In the genomic region with DNA sequence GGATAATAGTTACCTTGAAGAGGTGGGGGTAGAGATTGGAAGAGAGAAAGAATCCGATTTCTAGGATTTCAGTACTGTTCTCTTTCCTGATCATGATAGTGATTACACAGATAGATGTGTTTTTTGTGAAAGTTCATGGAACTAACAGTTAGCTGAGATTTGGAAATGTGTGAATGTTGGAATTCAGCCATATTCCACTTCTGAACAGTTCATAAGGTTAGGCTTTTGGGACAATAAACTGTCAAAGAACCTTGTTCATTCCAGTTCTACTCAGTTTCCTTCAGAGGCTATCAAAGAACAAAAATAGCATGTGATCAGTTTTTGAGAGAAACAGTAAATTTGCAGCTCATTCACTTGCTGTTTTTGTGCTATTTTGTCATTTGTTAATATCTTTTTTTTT, we compare ENCODE assay signal across 22 cellular contexts. TPM values are rescaled to one million over a fixed set of nuclear protein-coding genes. Genes with fewer than 3 reads are reported as not detected.
DNase-seq lines count a peak whose midpoint lies in the region; ATAC-seq, FAIRE-seq and TF ChIP-seq lines count a peak whose summit lies in the region.
"Had no signal": no experiment of that assay in that cellular context is flagged by ENCODE, and none has a peak within 500 bp of the region (broad histone marks: within the 10 kb centered on the region; RNA-seq: fewer than 3 reads in every experiment).

No MANE protein-coding gene starts in this region.

- CTCF ChIA-PET in HepG2 (lab: Yijun Ruan, JAX; ENCODE audit: low intra/inter-chr PET ratio, low total read pairs): no interaction called here

- TF ChIP-seq POLR2A in HepG2 (IDR thresholded peaks at IDR 0.05; ENCODE audit: insufficient read depth in 1 of 2, low read depth in 2 of 2, low read length in 2 of 2) (no peak), right lobe of liver (IDR thresholded peaks at IDR 0.05) (no peak)

- H3K4me2 ChIP-seq in HepG2 (ENCODE audit: low read depth, low read length): no peak overlapping the region
- H3K4me2 ChIP-seq: A549; BLaER1 treated with 17β-estradiol and CSF1 and Interleukin-3, amounts not matched to agents 10 nM and 100 nM had no signal

- POLR2A ChIA-PET in HepG2 (lab: Yijun Ruan, JAX): no interaction called here

- TF ChIP-seq CTCF in liver (IDR thresholded peaks at IDR 0.05; ENCODE audit: low read depth, low read length, missing input control) (no peak), HepG2 (CRISPR knock-in tag; IDR thresholded peaks at IDR 0.05) (no peak), right lobe of liver (IDR thresholded peaks at IDR 0.05) (no peak)

- no peaks in the 10 kb centered on the region for H4K20me1 ChIP-seq in HepG2 (ENCODE audit: insufficient read depth, low read length)

- DNase-seq in HepG2 (ENCODE audit: low spot score) (no peak), dermis microvascular lymphatic vessel endothelial cell (ENCODE audit: low read depth in 2 of 2) (peak; percentile 27), right lobe of liver (no peak), RCC 7860 (ENCODE audit: low spot score) (no peak)
- DNase-seq: AML-193; Caco-2; Calu3; CD4-positive, alpha-beta T cell; CD8-positive, alpha-beta T cell; DND-41; EL; GDM1 had no signal

- no peak for TF ChIP-seq RAD21 in liver (IDR thresholded peaks at IDR 0.05)
- TF ChIP-seq RAD21 in HepG2 (CRISPR knock-in tag; IDR thresholded peaks at IDR 0.05): no peak

- H3K4me3 ChIP-seq in liver (ENCODE audit: low read depth in 1 of 3, low read length in 3 of 3): no peak overlapping the region
- no peak overlapping the region for H3K4me3 ChIP-seq in HepG2 (replicated peaks in 1 of 3; ENCODE audit: insufficient read depth in 1 of 3, low read depth in 2 of 3, low read length in 3 of 3)
- H3K4me3 ChIP-seq in right lobe of liver: no peak overlapping the region
- H3K4me3 ChIP-seq: A549; BLaER1 treated with 17β-estradiol and CSF1 and Interleukin-3, amounts not matched to agents 10 nM and 100 nM; GM12878 had no signal

- no peaks in the 10 kb centered on the region for H3K79me2 ChIP-seq in HepG2 (ENCODE audit: insufficient read depth, low read length)

- 70% methylated on average over 1 of the region's 1 CpG for WGBS in liver
- 88% methylated on average over 1 of the region's 1 CpG for WGBS in HepG2 (ENCODE audit: low lambda C conversion rate)
- WGBS in right lobe of liver (ENCODE audit: insufficient coverage, low coverage, low lambda C conversion rate, missing lambda C conversion rate): 53% methylated on average over 1 of the region's 1 CpG

- peaks cover 0 to 15% (median 12%) of the 10 kb centered on the region in 4 donors for H3K36me3 ChIP-seq in liver (ENCODE audit: control insufficient read depth in 4 of 4, insufficient read depth in 3 of 4, low read depth in 1 of 4, low read length in 3 of 4)
- H3K36me3 ChIP-seq in HepG2 (replicated peaks in 1 of 2; ENCODE audit: control insufficient read depth in 1 of 2, insufficient read depth in 2 of 2, low read length in 2 of 2): peaks cover 1 to 26% of the 10 kb centered on the region in 2 experiments; a peak in 3 of 5 replicates
- peaks cover 0 to 20% (median 2%) of the 10 kb centered on the region in 4 donors for H3K36me3 ChIP-seq in right lobe of liver

- FAIRE-seq in HepG2 (lab: Jason Lieb, UNC) (no peak), RCC 7860 (lab: Jason Lieb, UNC) (no peak)
- FAIRE-seq: A549, D721Med, GM12878, GM12892, GM18507 had no signal

- no peak overlapping the region for H2AFZ ChIP-seq in HepG2 (ENCODE audit: low read length)

- intact Hi-C loops in HepG2 (cut with micrococcal nuclease; ENCODE audit: unreplicated experiment) (no loop called here), right lobe of liver (cut with DNase I) (no loop called here)

- TF ChIP-seq EP300 in HepG2 (IDR thresholded peaks at IDR 0.05; ENCODE audit: low read depth in 2 of 2, low read length in 2 of 2) (no peak), HepG2 (CRISPR knock-in tag; IDR thresholded peaks at IDR 0.05; ENCODE audit: borderline replicate concordance) (no peak)

- no TSS peak for BruUV-seq in HepG2 (replicated peaks; lab: Mats Ljungman, UMichigan)

- in situ Hi-C loops in HepG2 (cut with HindIII; ENCODE audit: extremely low pct_ligation_motif_present, low pct_unique_long_range_greater_than_20kb): no loop called here

- ATAC-seq in HepG2 (no peak), right lobe of liver (peak; percentile 44 to 70 (median 56)), GM18511 (IDR thresholded peaks at IDR 0.05; ENCODE audit: unreplicated experiment) (no peak)
- ATAC-seq: A549; CD8-positive, alpha-beta T cell; GM12878 had no signal

- H3K27ac ChIP-seq in liver (ENCODE audit: low read depth in 1 of 2, low read length in 2 of 2): no peak overlapping the region
- no peak overlapping the region for H3K27ac ChIP-seq in HepG2 (ENCODE audit: extremely low read length, insufficient read depth, low read length)
- H3K27ac ChIP-seq in right lobe of liver: peak overlapping the region in 1 of 3 donors; percentile 36
- H3K27ac ChIP-seq: 22Rv1; A549; BLaER1 treated with 17β-estradiol and CSF1 and Interleukin-3, amounts not matched to agents 10 nM and 100 nM; C4-2B had no signal

- no peaks in the 10 kb centered on the region for H3K27me3 ChIP-seq in liver (ENCODE audit: control insufficient read depth in 4 of 4, insufficient read depth in 4 of 4, low read length in 3 of 4)
- H3K27me3 ChIP-seq in HepG2 (ENCODE audit: control insufficient read depth in 1 of 2, insufficient read depth in 2 of 2, low read length in 2 of 2): no peaks in the 10 kb centered on the region
- no peaks in the 10 kb centered on the region for H3K27me3 ChIP-seq in right lobe of liver
- H3K27me3 ChIP-seq: BLaER1 treated with 17β-estradiol and CSF1 and Interleukin-3, amounts not matched to agents 10 nM and 100 nM had no signal

- H3K9ac ChIP-seq in liver (ENCODE audit: low read depth in 1 of 2, low read length in 2 of 2) (no peak overlapping the region), HepG2 (ENCODE audit: insufficient read depth, low read depth, low read length) (no peak overlapping the region)
- H3K9ac ChIP-seq: BLaER1 treated with 17β-estradiol and CSF1 and Interleukin-3, amounts not matched to agents 10 nM and 100 nM had no signal

- H3K9me3 ChIP-seq in liver (ENCODE audit: control insufficient read depth in 4 of 4, low read length in 3 of 4) (no peaks in the 10 kb centered on the region), HepG2 (ENCODE audit: low read length) (no peaks in the 10 kb centered on the region), right lobe of liver (no peaks in the 10 kb centered on the region)
- H3K9me3 ChIP-seq: A549, Caco-2 had no signal

- H3K4me1 ChIP-seq in liver (ENCODE audit: control insufficient read depth in 4 of 4, insufficient read depth in 4 of 4, low read length in 3 of 4) (peaks cover 0 to 2% (median 0%) of the 10 kb centered on the region in 4 donors), HepG2 (ENCODE audit: insufficient read depth, low read length) (no peaks in the 10 kb centered on the region), right lobe of liver (peaks cover 0 to 14% (median 0%) of the 10 kb centered on the region in 4 donors)
- H3K4me1 ChIP-seq: A549; BLaER1 treated with 17β-estradiol and CSF1 and Interleukin-3, amounts not matched to agents 10 nM and 100 nM; Caco-2 had no signal

TF ChIP-seq in liver, 16 proteins besides CTCF, POLR2A, EP300 and RAD21:
- TF ChIP-seq HNF4A (conservative IDR thresholded peaks at IDR 0.05) (peak in 1 of 2 donors; percentile 32), RXRA (IDR thresholded peaks at IDR 0.05) (peak; percentile 19 to 42), YY1 (IDR thresholded peaks at IDR 0.05) (no peak)
TF ChIP-seq in liver: peak in this region for 2.

TF ChIP-seq in HepG2, 621 proteins besides CTCF, POLR2A, EP300 and RAD21 (continues in another document):
- TF ChIP-seq, protein P1, sequence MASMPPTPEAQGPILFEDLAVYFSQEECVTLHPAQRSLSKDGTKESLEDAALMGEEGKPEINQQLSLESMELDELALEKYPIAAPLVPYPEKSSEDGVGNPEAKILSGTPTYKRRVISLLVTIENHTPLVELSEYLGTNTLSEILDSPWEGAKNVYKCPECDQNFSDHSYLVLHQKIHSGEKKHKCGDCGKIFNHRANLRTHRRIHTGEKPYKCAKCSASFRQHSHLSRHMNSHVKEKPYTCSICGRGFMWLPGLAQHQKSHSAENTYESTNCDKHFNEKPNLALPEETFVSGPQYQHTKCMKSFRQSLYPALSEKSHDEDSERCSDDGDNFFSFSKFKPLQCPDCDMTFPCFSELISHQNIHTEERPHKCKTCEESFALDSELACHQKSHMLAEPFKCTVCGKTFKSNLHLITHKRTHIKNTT (CRISPR knock-in tag; IDR thresholded peaks at IDR 0.05): no peak
- TF ChIP-seq ZNF12 (CRISPR knock-in tag; IDR thresholded peaks at IDR 0.05): no peak
- TF ChIP-seq IKZF4 (CRISPR knock-in tag; IDR thresholded peaks at IDR 0.05; ENCODE audit: borderline replicate concordance, low read depth, not compliant biosample characterization): no peak
- no peak for TF ChIP-seq ZFP62 (CRISPR knock-in tag; IDR thresholded peaks at IDR 0.05)
- TF ChIP-seq FOXK1 (CRISPR knock-in tag; IDR thresholded peaks at IDR 0.05; ENCODE audit: borderline replicate concordance, low read depth): no peak

RNA-seq across cellular contexts. Expression of a gene that starts 43.6 kb away (rescaled TPM):
- total RNA-seq in liver (10 to 100 TPM; 13.8 to 35.2 TPM), HepG2 (2016; rRNA removed; fragmentation: Illumina TruSeq; extraction: Trizol) (21.3 and 25.3 TPM in 2 replicates), dermis microvascular lymphatic vessel endothelial cell (25.4 and 29.6 TPM in 2 replicates), right lobe of liver (10 to 100 TPM; 24.1 to 58.3 (median 30.3) TPM)
- polyA plus RNA-seq in liver (10 to 100 TPM in 1 of 2 donors, 1 to 10 TPM in 1; 9.2 to 16.2 TPM), HepG2 (2011; rRNA removed) (17.9 and 19.9 TPM in 2 replicates)
- 19.0 and 22.8 TPM in 2 replicates for total RNA-seq in HepG2 (2016; cell fraction: cytosol; rRNA removed; fragmentation: Illumina TruSeq; extraction: Trizol; ENCODE audit: low read depth)
- total RNA-seq in HepG2 (2016; cell fraction: insoluble cytoplasmic fraction; rRNA removed; fragmentation: Illumina TruSeq; extraction: Trizol): 17.5 and 24.4 TPM in 2 replicates
- 10.5 and 13.3 TPM in 2 replicates for total RNA-seq in HepG2 (2016; cell fraction: membrane; rRNA removed; fragmentation: Illumina TruSeq; extraction: Trizol)
- total RNA-seq in HepG2 (2016; cell fraction: nucleus; rRNA removed; fragmentation: Illumina TruSeq; extraction: Trizol): 37.3 and 46.8 TPM in 2 replicates
- polyA plus RNA-seq in HepG2 (2011; cell fraction: cytosol; rRNA removed): 4.1 and 7.8 TPM in 2 replicates
- 21.0 and 24.2 TPM in 2 replicates for polyA plus RNA-seq in HepG2 (2011; cell fraction: nucleus; rRNA removed)
- 13.1 and 13.2 TPM in 2 replicates for polyA plus RNA-seq in HepG2 (2012)
- 1.9 and 2.2 TPM in 2 replicates for polyA plus RNA-seq in HepG2 (2016; cell fraction: cytosol; fragmentation: Illumina TruSeq; extraction: Trizol; ENCODE audit: low read depth)
- polyA plus RNA-seq in HepG2 (2016; cell fraction: insoluble cytoplasmic fraction; fragmentation: Illumina TruSeq; extraction: Trizol; ENCODE audit: low read depth): 13.1 and 13.9 TPM in 2 replicates
- polyA plus RNA-seq in HepG2 (2016; cell fraction: membrane; fragmentation: Illumina TruSeq; extraction: Trizol; ENCODE audit: low read depth): 5.0 and 6.4 TPM in 2 replicates
- polyA plus RNA-seq in HepG2 (2016; cell fraction: nucleus; fragmentation: Illumina TruSeq; extraction: Trizol; ENCODE audit: insufficient read depth, low read depth): 48.1 and 50.4 TPM in 2 replicates
- polyA minus RNA-seq in HepG2 (2011; rRNA and poly(A)+ RNA removed; ENCODE audit: low replicate concordance): 4.8 and 10.2 TPM in 2 replicates
- 9.5 and 10.0 TPM in 2 replicates for polyA minus RNA-seq in HepG2 (2011; cell fraction: cytosol; rRNA and poly(A)+ RNA removed)
- polyA minus RNA-seq in HepG2 (2011; cell fraction: nucleus; rRNA and poly(A)+ RNA removed): 53.9 and 54.2 TPM in 2 replicates

Comparison
In these comparisons a context has a peak if more than half of its experiments do, and no peak if none do; other contexts are left out.
1. ATAC-seq: peak in right lobe of liver (4 of 4); none in HepG2 (single experiment) and GM18511 (single experiment).
2. DNase-seq: peak in dermis microvascular lymphatic vessel endothelial cell (2 of 2); none in HepG2 (single experiment), right lobe of liver (0 of 3) and RCC 7860 (single experiment).